11 cellular contexts compared by ENCODE assay signal in genomic region chr3:125280966-125281365, GRCh38.
A peak's percentile ranks its signal among the peaks of the same experiment; 100 is the strongest.
DNase-seq lines count a peak whose midpoint lies in the region; TF ChIP-seq lines count a peak whose summit lies in the region.
"Had no signal": no experiment of that assay in that cellular context is flagged by ENCODE, and none has a peak within 500 bp of the region (broad histone marks: within the 10 kb centered on the region; RNA-seq: fewer than 3 reads in every experiment).

No MANE protein-coding gene starts in this region.

- no peak for TF ChIP-seq CTCF in testis (IDR thresholded peaks at IDR 0.05)

- H3K9me3 ChIP-seq in MG63 (no peaks in the 10 kb centered on the region), testis (no peaks in the 10 kb centered on the region)

- H3K36me3 ChIP-seq in MG63: peaks cover 41% of the 10 kb centered on the region
- H3K36me3 ChIP-seq in testis (ENCODE audit: low read depth, missing control alignments): no peaks in the 10 kb centered on the region
- H3K36me3 ChIP-seq in H7 (replicated peaks; ENCODE audit: control insufficient read depth, insufficient read depth, low read length): no peaks in the 10 kb centered on the region

- no peaks in the 10 kb centered on the region for H3K27me3 ChIP-seq in MG63
- H3K27me3 ChIP-seq in testis: no peaks in the 10 kb centered on the region
- no peaks in the 10 kb centered on the region for H3K27me3 ChIP-seq in H7 (ENCODE audit: control insufficient read depth, insufficient read depth, low read length)
- H3K27me3 ChIP-seq: foreskin keratinocyte had no signal

- H3K4me3 ChIP-seq in MG63: no peak overlapping the region
- H3K4me3 ChIP-seq in testis: no peak overlapping the region
- no peak overlapping the region for H3K4me3 ChIP-seq in H7 (ENCODE audit: insufficient read depth, low read depth, low read length)

- no peaks in the 10 kb centered on the region for H3K4me1 ChIP-seq in testis
- H3K4me1 ChIP-seq: foreskin keratinocyte had no signal

- TF ChIP-seq POLR2A in testis (IDR thresholded peaks at IDR 0.05): no peak

- intact Hi-C loops in testis (cut with DNase I; ENCODE audit: low total_unique reads): no loop called here

- no peak overlapping the region for H3K27ac ChIP-seq in testis
- H3K27ac ChIP-seq: foreskin keratinocyte had no signal

- DNase-seq in DMS79 (lab: John Stamatoyannopoulos, UW) (peak; percentile 68), MG63 (peak; percentile 42), anterior cingulate cortex (lab: John Stamatoyannopoulos, UW) (peak in 39 of 58 donors; percentile 3 to 83 (median 31)), kidney tubule cell (ENCODE audit: low spot score) (peak; percentile 22), NOMO-1 treated with dmso at 0.1 percent for 144 hours (lab: John Stamatoyannopoulos, UW; ENCODE audit: unreplicated experiment) (no peak), NCI-H1930 (lab: John Stamatoyannopoulos, UW) (no peak), testis (no peak), H7 (no peak)
- DNase-seq: Right ventricle myocardium superior; stimulated activated CD8-positive, alpha-beta memory T cell treated with anti-CD3 and anti-CD28 coated beads, Interleukin-4, amount 100 ng/mL, for 48 hours had no signal

- WGBS in testis, 2 donors: 96 to 100% methylated on average over 1 of the region's 1 CpG

Comparison
In these comparisons a context has a peak if more than half of its experiments do, and no peak if none do; other contexts are left out.
1. DNase-seq: peak in DMS79 (single experiment), MG63 (single experiment), anterior cingulate cortex (39 of 58) and kidney tubule cell (single experiment); none in NOMO-1 treated with dmso at 0.1 percent for 144 hours (single experiment), NCI-H1930 (0 of 2), testis (single experiment) and H7 (single experiment).